Comparison of ENCODE assay signal across 19 cellular contexts in the genomic region with DNA sequence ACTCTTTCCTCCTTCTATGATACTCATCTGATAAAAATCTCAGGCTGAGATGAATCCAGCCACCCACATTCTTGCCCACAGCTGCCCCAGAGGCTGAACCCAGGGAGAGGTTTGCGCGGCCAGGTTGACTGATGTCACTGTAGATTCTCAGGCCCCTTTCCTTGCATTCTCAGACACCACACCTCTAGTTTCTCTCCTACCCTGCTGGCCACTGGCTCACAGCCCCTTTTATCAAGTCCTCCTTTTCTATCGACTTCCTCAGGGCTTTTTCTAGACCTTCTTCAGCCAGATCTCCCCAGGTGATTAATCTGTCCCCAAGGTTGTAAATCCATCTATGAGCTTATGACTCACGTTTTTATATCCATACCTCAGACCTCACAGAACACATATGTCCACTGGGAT.
A peak's percentile ranks its signal among the peaks of the same experiment; 100 is the strongest.
DNase-seq lines count a peak whose midpoint lies in the region; ATAC-seq, FAIRE-seq and TF ChIP-seq lines count a peak whose summit lies in the region.
"Had no signal": no experiment of that assay in that cellular context is flagged by ENCODE, and none has a peak within 500 bp of the region (broad histone marks: within the 10 kb centered on the region; RNA-seq: fewer than 3 reads in every experiment).

No MANE protein-coding gene starts in this region.

- no peaks in the 10 kb centered on the region for H3K36me3 Mint-ChIP-seq in astrocyte (ENCODE audit: low read depth, unreplicated experiment)
- H3K36me3 Mint-ChIP-seq in T-cell, result peaks cover 13% of the 10 kb centered on the region
- H3K36me3 Mint-ChIP-seq: neural progenitor cell had no signal

- no peak for FAIRE-seq in astrocyte (lab: Jason Lieb, UNC)
- FAIRE-seq: small intestine had no signal

- H3K79me2 ChIP-seq in astrocyte (ENCODE audit: insufficient read depth, low read length) (no peaks in the 10 kb centered on the region), osteoblast (ENCODE audit: insufficient read depth, low read length) (no peaks in the 10 kb centered on the region)

- H3K4me3 Mint-ChIP-seq in astrocyte (ENCODE audit: unreplicated experiment), result no peak overlapping the region
- H3K4me3 Mint-ChIP-seq in T-cell, result no peak overlapping the region
- H3K4me3 Mint-ChIP-seq: activated naive CD4-positive, alpha-beta T cell treated with anti-CD3 and anti-CD28 coated beads for 36 hours; activated T-cell treated with anti-CD3 and anti-CD28 coated beads, Interleukin-2, amount 50 U/mL, for 4 hours; neural progenitor cell; stimulated activated naive CD8-positive, alpha-beta T cell treated with anti-CD3 and anti-CD28 coated beads, Interleukin-15, amount 100 ng/mL, for 72 hours; WTC11 had no signal

- intact Hi-C loops in aorta (cut with DNase I), result no loop called here

- no peak for TF ChIP-seq CTCF in astrocyte (IDR thresholded peaks at IDR 0.05; ENCODE audit: insufficient read depth, low read depth, low read length)
- no peak for TF ChIP-seq CTCF in osteoblast (IDR thresholded peaks at IDR 0.05; ENCODE audit: extremely low read depth, low read depth, low read length)

- peak overlapping the region; percentile 58 for H3K4me2 ChIP-seq in astrocyte (ENCODE audit: low read length)
- H3K4me2 ChIP-seq in osteoblast (ENCODE audit: insufficient read depth, low read length), result peak overlapping the region; percentile 52
- H3K4me2 ChIP-seq: neural progenitor cell had no signal

- H3K27me3 ChIP-seq in astrocyte (ENCODE audit: insufficient read depth, low read length), result no peaks in the 10 kb centered on the region
- H3K27me3 ChIP-seq in osteoblast (ENCODE audit: insufficient read depth, low read length), result no peaks in the 10 kb centered on the region
- H3K27me3 ChIP-seq in aorta (ENCODE audit: control insufficient read depth in 1 of 2, insufficient read depth in 2 of 2, low read length in 1 of 2), result no peaks in the 10 kb centered on the region
- H3K27me3 ChIP-seq: MG63, neural progenitor cell, tibial nerve had no signal

- no peaks in the 10 kb centered on the region for H3K9me3 ChIP-seq in astrocyte (ENCODE audit: insufficient read depth, low read depth, low read length)
- H3K9me3 ChIP-seq in osteoblast (ENCODE audit: low read depth, low read length), result no peaks in the 10 kb centered on the region
- H3K9me3 ChIP-seq in aorta (ENCODE audit: control insufficient read depth, low read length), result no peaks in the 10 kb centered on the region
- H3K9me3 ChIP-seq: psoas muscle had no signal

- H2AFZ ChIP-seq in astrocyte (ENCODE audit: low read depth, low read length) (no peak overlapping the region), osteoblast (ENCODE audit: low read length) (no peak overlapping the region)
- H2AFZ ChIP-seq: neural progenitor cell had no signal

- no peaks in the 10 kb centered on the region for H3K36me3 ChIP-seq in astrocyte (ENCODE audit: insufficient read depth, low read length)
- no peaks in the 10 kb centered on the region for H3K36me3 ChIP-seq in osteoblast (ENCODE audit: insufficient read depth, low read length)
- H3K36me3 ChIP-seq in aorta (ENCODE audit: control insufficient read depth in 1 of 2, insufficient read depth in 2 of 2, low read length in 1 of 2), result no peaks in the 10 kb centered on the region
- H3K36me3 ChIP-seq: MG63, neural progenitor cell, tibial nerve had no signal

- DNase-seq in ELR (ENCODE audit: low read depth), result peak; percentile 78
- DNase-seq in LHCN-M2 (ENCODE audit: low read depth), result peak; percentile 3
- DNase-seq in astrocyte (ENCODE audit: low read depth), result peak; percentile 31
- no peak for DNase-seq in osteoblast (ENCODE audit: insufficient read length, low spot score, missing footprints)
- DNase-seq in T-cell, result no peak
- no peak for DNase-seq in aorta
- DNase-seq: activated naive CD4-positive, alpha-beta T cell treated with anti-CD3 and anti-CD28 coated beads for 36 hours; activated T-cell treated with anti-CD3 and anti-CD28 coated beads, Interleukin-2, amount 50 U/mL, for 4 hours; MG63; NCI-H524 treated with DMSO at 0.1 percent for 48 hours; psoas muscle; small intestine; stimulated activated CD4-positive, alpha-beta T cell treated with anti-CD3 and anti-CD28 coated beads, Interleukin-4, amount 100 ng/mL, for 1 hour; stimulated activated naive CD8-positive, alpha-beta T cell treated with anti-CD3 and anti-CD28 coated beads, Interleukin-15, amount 100 ng/mL, for 72 hours had no signal

- peaks cover 17% of the 10 kb centered on the region for H3K4me1 Mint-ChIP-seq in astrocyte (ENCODE audit: low read depth, unreplicated experiment)
- no peaks in the 10 kb centered on the region for H3K4me1 Mint-ChIP-seq in T-cell
- H3K4me1 Mint-ChIP-seq: neural progenitor cell; stimulated activated naive CD8-positive, alpha-beta T cell treated with anti-CD3 and anti-CD28 coated beads, Interleukin-15, amount 100 ng/mL, for 72 hours had no signal

- H3K27me3 Mint-ChIP-seq in astrocyte (ENCODE audit: low read depth, unreplicated experiment), result peaks cover 11% of the 10 kb centered on the region
- H3K27me3 Mint-ChIP-seq in T-cell, result peaks cover 2 to 3% of the 10 kb centered on the region in 2 donors
- H3K27me3 Mint-ChIP-seq: stimulated activated naive CD8-positive, alpha-beta T cell treated with anti-CD3 and anti-CD28 coated beads, Interleukin-15, amount 100 ng/mL, for 72 hours had no signal

- POLR2A ChIA-PET in T-cell (lab: Charles Lee), result no interaction called here

- WGBS in aorta, 2 donors, result 34 to 59% methylated on average over 4 of the region's 4 CpGs

- ATAC-seq in HG03460 (IDR thresholded peaks at IDR 0.05; ENCODE audit: unreplicated experiment), result no peak
- no peak for ATAC-seq in T-cell (replicated peaks in 1 of 4)
- no peak for ATAC-seq in aorta (ENCODE audit: low FRiP score)
- no peak for ATAC-seq in GM21447 (IDR thresholded peaks at IDR 0.05; ENCODE audit: unreplicated experiment)
- ATAC-seq: activated T-cell treated with anti-CD3 and anti-CD28 coated beads, Interleukin-2, amount 50 U/mL, for 4 hours; psoas muscle; stimulated activated naive CD8-positive, alpha-beta T cell treated with anti-CD3 and anti-CD28 coated beads, Interleukin-15, amount 100 ng/mL, for 72 hours had no signal

- H3K4me3 ChIP-seq in astrocyte (ENCODE audit: insufficient read depth, low read depth, low read length), result no peak overlapping the region
- H3K4me3 ChIP-seq in osteoblast (ENCODE audit: insufficient read depth, low read length), result no peak overlapping the region
- no peak overlapping the region for H3K4me3 ChIP-seq in aorta (ENCODE audit: low read length in 2 of 2)
- H3K4me3 ChIP-seq: MG63, neural progenitor cell, psoas muscle, tibial nerve had no signal

- H4K20me1 ChIP-seq in astrocyte (ENCODE audit: insufficient read depth, low read length) (no peaks in the 10 kb centered on the region), osteoblast (ENCODE audit: insufficient read depth, low read length) (no peaks in the 10 kb centered on the region)

- H3K27ac ChIP-seq in astrocyte (ENCODE audit: low read depth, low read length) (peak overlapping the region; percentile 62), osteoblast (ENCODE audit: low read depth, low read length) (peak overlapping the region; percentile 71), aorta (ENCODE audit: low read depth in 1 of 2, low read length in 2 of 2) (no peak overlapping the region)
- H3K27ac ChIP-seq: neural progenitor cell, psoas muscle, tibial nerve had no signal

- H3K9me3 Mint-ChIP-seq in astrocyte (ENCODE audit: unreplicated experiment) (no peaks in the 10 kb centered on the region), T-cell (peaks cover 4 to 5% (median 4%) of the 10 kb centered on the region in 3 donors)

- H3K27ac Mint-ChIP-seq in astrocyte (ENCODE audit: unreplicated experiment) (peak overlapping the region; percentile 67), T-cell (no peak overlapping the region)
- H3K27ac Mint-ChIP-seq: activated naive CD4-positive, alpha-beta T cell treated with anti-CD3 and anti-CD28 coated beads for 36 hours; neural progenitor cell; stimulated activated naive CD8-positive, alpha-beta T cell treated with anti-CD3 and anti-CD28 coated beads, Interleukin-15, amount 100 ng/mL, for 72 hours; WTC11 had no signal

- CTCF ChIA-PET in T-cell (lab: Charles Lee), result no interaction called here

- peak overlapping the region; percentile 17 for H3K9ac ChIP-seq in astrocyte (ENCODE audit: low read length)
- H3K9ac ChIP-seq: neural progenitor cell had no signal

- H3K4me1 ChIP-seq in astrocyte (ENCODE audit: insufficient read depth, low read length) (peaks cover 22% of the 10 kb centered on the region), osteoblast (ENCODE audit: insufficient read depth, low read length) (peaks cover 28% of the 10 kb centered on the region), aorta (ENCODE audit: control insufficient read depth in 1 of 2, insufficient read depth in 2 of 2, low read length in 2 of 2) (no peaks in the 10 kb centered on the region)
- H3K4me1 ChIP-seq: neural progenitor cell, psoas muscle, tibial nerve had no signal

Comparison
In these comparisons a context has a peak if more than half of its experiments do, and no peak if none do; other contexts are left out.
1. DNase-seq: peak in ELR (single experiment), LHCN-M2 (single experiment) and astrocyte (single experiment); none in osteoblast (single experiment), T-cell (0 of 34) and aorta (0 of 2).
2. H3K27ac ChIP-seq: peak in astrocyte (single experiment) and osteoblast (single experiment); none in aorta (0 of 2).